In the genomic region with DNA sequence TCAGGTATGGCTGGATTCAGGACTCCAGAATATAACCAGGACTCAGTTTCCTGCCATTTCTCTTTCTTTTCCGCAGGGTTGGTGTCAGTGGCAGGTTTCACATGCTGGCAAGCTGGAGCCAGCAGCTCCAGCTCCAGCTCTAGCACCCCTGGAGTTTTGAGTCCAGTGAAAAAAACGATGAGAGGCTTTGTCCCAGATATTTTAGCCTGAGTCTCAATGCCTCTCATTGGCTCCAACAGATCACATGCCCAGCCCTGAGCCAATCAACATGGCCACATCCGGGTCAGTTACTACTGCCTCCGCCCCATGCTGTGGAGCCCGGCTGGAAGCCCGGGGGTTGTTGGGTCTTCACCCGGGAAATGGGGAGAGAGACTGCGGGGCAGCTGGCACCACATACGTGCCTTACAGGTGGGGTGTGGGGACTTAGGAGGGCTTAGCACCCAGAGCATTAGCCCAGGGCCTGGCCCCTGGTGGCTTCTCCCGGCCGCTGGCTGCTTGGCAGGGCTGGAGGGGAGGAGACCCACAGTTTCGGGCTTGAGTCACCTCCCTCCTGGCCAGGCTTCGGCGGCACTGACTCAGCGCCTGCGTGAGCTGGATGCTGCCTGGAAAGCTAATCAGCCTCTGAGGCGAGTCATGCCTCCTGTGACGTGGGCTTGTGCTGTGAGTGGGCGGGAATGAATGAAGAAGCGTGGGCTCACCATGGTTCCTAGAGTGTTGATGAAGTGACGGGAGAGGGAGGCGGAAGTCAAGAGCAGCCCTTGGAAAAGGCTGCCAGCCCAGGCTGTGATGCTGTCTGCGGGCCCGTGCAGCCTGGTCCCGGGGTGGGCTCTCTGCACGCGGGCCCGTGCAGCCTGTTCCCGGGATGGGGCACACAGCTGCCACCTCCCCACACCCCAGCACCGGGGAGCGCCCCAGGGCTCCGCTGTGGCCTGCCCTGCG, we compare ENCODE assay signal across 8 cellular contexts. TPM values are rescaled to one million over a fixed set of nuclear protein-coding genes. Genes with fewer than 3 reads are reported as not detected.
A peak's percentile ranks its signal among the peaks of the same experiment; 100 is the strongest.
DNase-seq lines count a peak whose midpoint lies in the region; ATAC-seq, FAIRE-seq and TF ChIP-seq lines count a peak whose summit lies in the region.

No MANE protein-coding gene starts in this region.

- peak overlapping the region; percentile 87 for H3K18ac ChIP-seq in H1 (ENCODE audit: extremely low read depth, low read length)

- peak overlapping the region; percentile 47 for H4K5ac ChIP-seq in H1 (ENCODE audit: insufficient read length, low read depth, low read length)

- H3K27me3 ChIP-seq in HUES6 (ENCODE audit: control insufficient read depth, insufficient read depth, low read length) (no peaks in the 10 kb centered on the region), OCI-LY1 (ENCODE audit: insufficient read depth, low read length) (no peaks in the 10 kb centered on the region), H1 (replicated peaks in 1 of 4; ENCODE audit: control insufficient read depth in 3 of 4, extremely low read depth in 1 of 4, insufficient read depth in 3 of 4, low read length in 3 of 4) (no peaks in the 10 kb centered on the region)

- H3K9me3 ChIP-seq in HUES6 (ENCODE audit: control insufficient read depth, insufficient read depth, low read depth, low read length): no peaks in the 10 kb centered on the region
- H3K9me3 ChIP-seq in OCI-LY1 (ENCODE audit: low read length): no peaks in the 10 kb centered on the region
- no peaks in the 10 kb centered on the region for H3K9me3 ChIP-seq in H1 (ENCODE audit: insufficient read depth in 2 of 2, low read depth in 1 of 2, low read length in 1 of 2)

- no peak overlapping the region for H3K14ac ChIP-seq in H1 (ENCODE audit: insufficient read length)

- H3K56ac ChIP-seq in H1 (replicated peaks; ENCODE audit: insufficient read length, low read depth, low read length): no peak overlapping the region

- H3K79me2 ChIP-seq in OCI-LY1 (ENCODE audit: insufficient read depth, low read length) (no peaks in the 10 kb centered on the region), H1 (ENCODE audit: control insufficient read depth in 1 of 2, insufficient read depth in 2 of 2, low read length in 2 of 2) (no peaks in the 10 kb centered on the region)

- peak; percentile 53 for DNase-seq in GF-D8 (lab: John Stamatoyannopoulos, UW)
- DNase-seq in activated CD8-positive, alpha-beta memory T cell treated with anti-CD3 and anti-CD28 coated beads, Interleukin-2, amount 50 U/mL, for 48 hours: peak; percentile 91
- DNase-seq in H1 (ENCODE audit: low read depth in 1 of 2, low spot score in 2 of 2): peak; percentile 58 to 78
- peak; percentile 98 for DNase-seq in mesenteric fat pad (ENCODE audit: low spot score)
- DNase-seq in stimulated activated CD8-positive, alpha-beta memory T cell treated with anti-CD3 and anti-CD28 coated beads, Interleukin-12 subunit alpha, Interleukin-12 subunit beta, amount 100 ng/mL, for 1 hour (ENCODE audit: low read depth): peak; percentile 51

- POLR2A ChIA-PET in H1 (lab: Charles Lee; ENCODE audit: partially characterized antibody): no interaction called here

- H3K4me1 ChIP-seq in HUES6 (ENCODE audit: control insufficient read depth, insufficient read depth, low read length): peaks cover 16% of the 10 kb centered on the region; the same call in 1 of the 2 replicates
- peaks cover 37% of the 10 kb centered on the region for H3K4me1 ChIP-seq in OCI-LY1 (ENCODE audit: insufficient read depth, low read length, severe bottlenecking)
- H3K4me1 ChIP-seq in H1 (replicated peaks in 1 of 4; ENCODE audit: control insufficient read depth in 3 of 4, insufficient read depth in 4 of 4, low read length in 3 of 4): peaks cover 0 to 5% (median 2%) of the 10 kb centered on the region in 4 experiments; a peak in 3 of 7 replicates

- peak overlapping the region; percentile 80; the same call in 1 of the 2 replicates for H2BK20ac ChIP-seq in H1 (ENCODE audit: low read length)

- TF ChIP-seq CTCF in OCI-LY1 (IDR thresholded peaks at IDR 0.05; ENCODE audit: low read length): no peak
- TF ChIP-seq CTCF in H1 (IDR thresholded peaks at IDR 0.05; ENCODE audit: control extremely low read depth in 1 of 3, insufficient read depth in 1 of 3, low read depth in 1 of 3, low read length in 3 of 3): no peak

- H2AK5ac ChIP-seq in H1 (ENCODE audit: low read depth, low read length): peak overlapping the region; percentile 90; the same call in 1 of the 2 replicates

- no peak for TF ChIP-seq POLR2A in H1 (IDR thresholded peaks at IDR 0.05; ENCODE audit: control extremely low read depth in 1 of 2, low read depth in 2 of 2, low read length in 2 of 2)

- no peaks in the 10 kb centered on the region for H3K79me1 ChIP-seq in H1 (ENCODE audit: low read depth, low read length)

- H2AFZ ChIP-seq in OCI-LY1 (ENCODE audit: low read length) (0 out of 2 replicates have a peak overlapping the region, but pooled peaks have one; percentile 9), H1 (ENCODE audit: low read length) (no peak overlapping the region)

- no peaks in the 10 kb centered on the region for H3F3A ChIP-seq in OCI-LY1 (ENCODE audit: insufficient read depth, low read length)

- TF ChIP-seq RAD21 in H1 (IDR thresholded peaks at IDR 0.05 in 1 of 2, conservative IDR thresholded peaks at IDR 0.05 in 1 of 2; ENCODE audit: low read depth in 2 of 2, low read length in 2 of 2): no peak

- 90% methylated on average over 33 of the region's 33 CpGs; no CpG with 5 or more reads in 1 of the 2 experiments for WGBS in H1 (ENCODE audit: extremely low coverage in 1 of 2, insufficient coverage in 1 of 2, insufficient read length in 1 of 2, insufficient replicate concordance in 2 of 2, low coverage in 1 of 2, low lambda C conversion rate in 2 of 2, missing lambda C conversion rate in 1 of 2), 2 experiments

- no peak for FAIRE-seq in H1 (lab: Jason Lieb, UNC)

- H2BK120ac ChIP-seq in H1 (replicated peaks; ENCODE audit: low read depth, low read length): no peak overlapping the region

- no peaks in the 10 kb centered on the region for H3K23me2 ChIP-seq in H1 (ENCODE audit: low read depth, low read length)

- no peak for TF ChIP-seq EP300 in H1 (IDR thresholded peaks at IDR 0.05; ENCODE audit: borderline replicate concordance in 1 of 2, low read depth in 2 of 2, low read length in 2 of 2)

- peak overlapping the region; percentile 65 for H3K4ac ChIP-seq in H1 (replicated peaks; ENCODE audit: insufficient read length, low read depth, low read length)

- peak overlapping the region; percentile 92 for H4K91ac ChIP-seq in H1 (replicated peaks; ENCODE audit: insufficient read length, low read length)

- H3K4me3 ChIP-seq in HUES6 (ENCODE audit: low read depth, low read length): peak overlapping the region; percentile 79
- peak overlapping the region; percentile 77 for H3K4me3 ChIP-seq in OCI-LY1 (ENCODE audit: low read depth, low read length, poor library complexity, severe bottlenecking)
- H3K4me3 ChIP-seq in H1 (ENCODE audit: extremely low read depth in 1 of 4, insufficient read depth in 2 of 4, low read depth in 3 of 4, low read length in 4 of 4): 0 out of 8 replicates have a peak overlapping the region, but pooled peaks of 1 of the 4 experiments have one; percentile 6

- no peaks in the 10 kb centered on the region for H3K9me2 ChIP-seq in OCI-LY1 (ENCODE audit: low read depth, low read length)

- CTCF ChIA-PET in H1 (lab: Charles Lee; ENCODE audit: partially characterized antibody): interaction anchor here (0.6 to 4.6 kb wide), 9 partner anchors 9 to 695 kb away, joined by 3 to 23 read pairs (median 5); no protein-coding TSS in a partner anchor

- H4K8ac ChIP-seq in H1 (ENCODE audit: extremely low read depth, insufficient read depth, low read length): peak overlapping the region; percentile 4; the same call in 1 of the 2 replicates

- H3K4me2 ChIP-seq in OCI-LY1 (ENCODE audit: low read length) (peak overlapping the region; percentile 90), H1 (ENCODE audit: insufficient read depth in 1 of 2, low read depth in 2 of 2, low read length in 2 of 2) (peak overlapping the region in 1 of 2 experiments; percentile 13; a peak in 1 of 4 replicates)

- peak overlapping the region; percentile 92; the same call in 1 of the 2 replicates for H2BK15ac ChIP-seq in H1 (ENCODE audit: low read length)

- ATAC-seq in GM21447 (IDR thresholded peaks at IDR 0.05; ENCODE audit: unreplicated experiment): no peak

- H4K20me1 ChIP-seq in OCI-LY1 (ENCODE audit: insufficient read depth, low read length) (no peaks in the 10 kb centered on the region), H1 (replicated peaks in 1 of 2; ENCODE audit: control insufficient read depth in 1 of 2, insufficient read depth in 2 of 2, low read length in 2 of 2) (no peaks in the 10 kb centered on the region)

- peak overlapping the region; percentile 97 for H3K9ac ChIP-seq in HUES6 (ENCODE audit: low read length)
- H3K9ac ChIP-seq in OCI-LY1 (ENCODE audit: low read length): peak overlapping the region; percentile 81
- no peak overlapping the region for H3K9ac ChIP-seq in H1 (replicated peaks in 1 of 4; ENCODE audit: extremely low read depth in 1 of 4, low read depth in 3 of 4, low read length in 3 of 4)

- H3K36me3 ChIP-seq in HUES6 (ENCODE audit: control insufficient read depth, insufficient read depth, low read length): no peaks in the 10 kb centered on the region
- H3K36me3 ChIP-seq in OCI-LY1 (ENCODE audit: insufficient read depth, low read length): no peaks in the 10 kb centered on the region
- no peaks in the 10 kb centered on the region for H3K36me3 ChIP-seq in H1 (ENCODE audit: control insufficient read depth in 2 of 4, insufficient read depth in 4 of 4, low read length in 3 of 4)

- H3K27ac ChIP-seq in HUES6 (ENCODE audit: low read depth, low read length): peak overlapping the region; percentile 96
- peak overlapping the region; percentile 62 for H3K27ac ChIP-seq in OCI-LY1 (ENCODE audit: low read depth, low read length, poor library complexity, severe bottlenecking)
- no peak overlapping the region for H3K27ac ChIP-seq in H1 (ENCODE audit: low read depth, low read length)

- H2BK5ac ChIP-seq in H1 (ENCODE audit: low read depth, low read length): peak overlapping the region; percentile 87; the same call in 1 of the 2 replicates

- peak overlapping the region; percentile 87; the same call in 1 of the 2 replicates for H2BK12ac ChIP-seq in H1 (ENCODE audit: low read depth, low read length)

- H3K23ac ChIP-seq in H1 (ENCODE audit: insufficient read length): no peak overlapping the region

RNA-seq across cellular contexts. Expression of a gene that starts 15.3 kb away (rescaled TPM):
- total RNA-seq in H1 (2021; fragmentation: NEBNext Ultra II Directional; extraction: Animal tissue kit (Norgen Biotek cat#: 25700)): 37.9 and 43.1 TPM in 2 replicates
- polyA plus RNA-seq in H1 (2011; rRNA removed): 5.4 and 12.8 TPM in 2 replicates
- 5.5 TPM for polyA plus RNA-seq in H1 (2011; cell fraction: cytosol; rRNA removed)
- polyA plus RNA-seq in H1 (2011; cell fraction: nucleus; rRNA removed): 16.9 TPM
- polyA plus RNA-seq in H1 (2012, experiment 1 of 2): 22.7 to 30.5 TPM (median 26.3 TPM) in 4 replicates
- polyA plus RNA-seq in H1 (2012, experiment 2 of 2): 26.8 TPM
- polyA plus RNA-seq in H1 (2013, experiment 1 of 2): 14.4 TPM
- 14.6 TPM for polyA plus RNA-seq in H1 (2013, experiment 2 of 2)
- 15.0 and 32.6 TPM in 2 replicates for polyA minus RNA-seq in H1 (2011; rRNA and poly(A)+ RNA removed)
- 37.5 TPM for polyA minus RNA-seq in H1 (2011; cell fraction: cytosol; rRNA and poly(A)+ RNA removed)
- 41.3 TPM for polyA minus RNA-seq in H1 (2011; cell fraction: nucleus; rRNA and poly(A)+ RNA removed)
- total RNA-seq in mesenteric fat pad: 49.8 TPM

RNA-seq across cellular contexts. Expression of a gene that starts 27.5 kb away (rescaled TPM):
- 0.91 and 1.3 TPM in 2 replicates for total RNA-seq in H1 (2021; fragmentation: NEBNext Ultra II Directional; extraction: Animal tissue kit (Norgen Biotek cat#: 25700))
- 4.6 and 7.6 TPM in 2 replicates for polyA plus RNA-seq in H1 (2011; rRNA removed)
- 3.5 TPM for polyA plus RNA-seq in H1 (2011; cell fraction: cytosol; rRNA removed)
- polyA plus RNA-seq in H1 (2011; cell fraction: nucleus; rRNA removed): 3.8 TPM
- 1.8 to 3.7 TPM (median 2.5 TPM) in 4 replicates for polyA plus RNA-seq in H1 (2012, experiment 1 of 2)
- polyA plus RNA-seq in H1 (2012, experiment 2 of 2): 2.9 TPM
- 1.4 TPM for polyA plus RNA-seq in H1 (2013, experiment 1 of 2)
- 1.6 TPM for polyA plus RNA-seq in H1 (2013, experiment 2 of 2)
- 11.0 and 14.1 TPM in 2 replicates for polyA minus RNA-seq in H1 (2011; rRNA and poly(A)+ RNA removed)
- polyA minus RNA-seq in H1 (2011; cell fraction: cytosol; rRNA and poly(A)+ RNA removed): 2.1 TPM
- 2.4 TPM for polyA minus RNA-seq in H1 (2011; cell fraction: nucleus; rRNA and poly(A)+ RNA removed)
- not detected for total RNA-seq in mesenteric fat pad

Comparison
In these comparisons a context has a peak if more than half of its experiments do, and no peak if none do; other contexts are left out.
1. H3K9ac ChIP-seq: peak in HUES6 (single experiment) and OCI-LY1 (single experiment); none in H1 (0 of 4).
2. Peak in every context shown above with its lines, with median percentiles within 50 percentile points of each other: DNase-seq.